In the genomic region with DNA sequence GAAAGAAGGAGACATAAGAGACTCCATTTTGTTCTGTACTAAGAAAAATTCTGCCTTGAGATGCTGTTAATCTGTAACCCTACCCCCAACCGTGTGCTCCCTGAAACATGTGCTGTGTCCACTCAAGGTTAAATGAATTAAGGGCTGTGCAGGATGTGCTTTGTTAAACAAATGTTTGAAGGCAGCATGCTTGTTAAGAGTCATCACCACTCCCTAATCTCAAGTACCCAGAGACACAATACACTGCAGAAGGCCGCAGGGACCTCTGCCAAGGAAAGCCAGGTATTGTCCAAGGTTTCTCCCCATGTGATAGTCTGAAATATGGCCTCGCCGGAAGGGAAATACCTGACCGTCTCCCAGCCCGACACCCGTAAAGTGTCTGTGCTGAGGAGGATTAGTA, we compare ENCODE assay signal across 7 cellular contexts.
A peak's percentile ranks its signal among the peaks of the same experiment; 100 is the strongest.
DNase-seq lines count a peak whose midpoint lies in the region; ATAC-seq and TF ChIP-seq lines count a peak whose summit lies in the region.
"Not testable (repeated sequence)": the region's sequence is repeated elsewhere in the genome, so short reads cannot be mapped to it uniquely, and the experiment has no call there.

No MANE protein-coding gene starts in this region.

- not testable (repeated sequence) for H3F3A ChIP-seq in GM23338 (replicated peaks; ENCODE audit: low read depth)

- H3K27me3 Mint-ChIP-seq in GM23338 (ENCODE audit: insufficient read depth, low read depth, poor library complexity), result not testable (repeated sequence)

- H3K4me1 Mint-ChIP-seq in GM23338, result not testable (repeated sequence)

- not testable (repeated sequence) for H3K9me3 ChIP-seq in WERI-Rb-1 (ENCODE audit: severe bottlenecking)

- H3K4me3 ChIP-seq in GM23338; WERI-Rb-1 (ENCODE audit: low read depth, low read length): not testable (repeated sequence)

- H3K9me2 ChIP-seq in GM23338 (ENCODE audit: insufficient read depth), result not testable (repeated sequence)

- H2AFZ ChIP-seq in GM23338, result not testable (repeated sequence)

- ATAC-seq in GM23338, result not testable (repeated sequence)

- TF ChIP-seq CTCF in GM23338 (conservative IDR thresholded peaks at IDR 0.05; ENCODE audit: low read depth in 2 of 2); WERI-Rb-1 (IDR thresholded peaks at IDR 0.05; ENCODE audit: low read depth, low read length): not testable (repeated sequence)

- H4K20me1 ChIP-seq in GM23338 (replicated peaks; ENCODE audit: insufficient read depth), result not testable (repeated sequence)

- H3K79me2 ChIP-seq in GM23338 (replicated peaks; ENCODE audit: insufficient read depth), result not testable (repeated sequence)

- not testable (repeated sequence) for H3K4me1 ChIP-seq in GM23338 (ENCODE audit: insufficient read depth)

- not testable (repeated sequence) for H3K9me3 Mint-ChIP-seq in GM23338

- H3K27me3 ChIP-seq in GM23338 (ENCODE audit: insufficient read depth); WERI-Rb-1 (ENCODE audit: insufficient read depth, low read depth, severe bottlenecking): not testable (repeated sequence)

- not testable (repeated sequence) for H3K36me3 Mint-ChIP-seq in GM23338 (ENCODE audit: low read depth)

- H3K36me3 ChIP-seq in GM23338 (ENCODE audit: insufficient read depth); WERI-Rb-1: not testable (repeated sequence)

- DNase-seq in GM23338 (ENCODE audit: low spot score) (peak; percentile 10), NCI-H2029 treated with DMSO at 0.1 percent for 48 hours (lab: John Stamatoyannopoulos, UW) (peak; percentile 2), NCI-H345 treated with DMSO at 0.1 percent for 48 hours (lab: John Stamatoyannopoulos, UW; ENCODE audit: unreplicated experiment) (peak; percentile 10), kidney tubule cell (ENCODE audit: low spot score) (peak; percentile 24), mucosa of gallbladder (ENCODE audit: low spot score) (peak; percentile 44), renal cortical epithelial cell (ENCODE audit: low read depth) (peak; percentile 4)
- not testable (repeated sequence) for DNase-seq in WERI-Rb-1

- H3K4me3 Mint-ChIP-seq in GM23338, result not testable (repeated sequence)

- not testable (repeated sequence) for H3K4me2 ChIP-seq in GM23338

- H3K27ac ChIP-seq in GM23338 (ENCODE audit: low read depth), result peak overlapping the region; percentile 66; the same call in 1 of the 2 replicates
- peak overlapping the region; percentile 63 for H3K27ac ChIP-seq in WERI-Rb-1

- H3K27ac Mint-ChIP-seq in GM23338, result not testable (repeated sequence)
